ENCODE assay signal across 25 cellular contexts in genomic region chr6:38269773-38270172, GRCh38.
DNase-seq lines count a peak whose midpoint lies in the region; ATAC-seq and TF ChIP-seq lines count a peak whose summit lies in the region.
"Had no signal": no experiment of that assay in that cellular context is flagged by ENCODE, and none has a peak within 500 bp of the region (broad histone marks: within the 10 kb centered on the region; RNA-seq: fewer than 3 reads in every experiment).

No MANE protein-coding gene starts in this region.

- H3K27ac Mint-ChIP-seq in T-helper 17 cell (no peak overlapping the region), Caco-2 (ENCODE audit: unreplicated experiment) (no peak overlapping the region)
- H3K27ac Mint-ChIP-seq in activated T-helper 1 cell treated with anti-CD3 and anti-CD28 coated beads, Interleukin-12 subunit alpha, Interleukin-12 subunit beta, Interleukin-2, Interleukin-4 antibody, amounts not matched to agents 30 ng/mL and 10 ng/mL and 1 ng/mL, durations not matched to agents 14 hours and 24 hours and 36 hours, result no peak overlapping the region
- H3K27ac Mint-ChIP-seq: activated CD4-positive, alpha-beta memory T cell treated with anti-CD3 and anti-CD28 coated beads, Interleukin-2, amount 10 ng/mL, durations not matched to agents 7 days and 5 days; memory B cell; stimulated activated effector memory CD8-positive, alpha-beta T cell treated with anti-CD3 and anti-CD28 coated beads, Interleukin-12 subunit alpha, Interleukin-12 subunit beta, amount 100 ng/mL, for 72 hours had no signal

- H3K4me3 Mint-ChIP-seq in T-helper 17 cell, result no peak overlapping the region
- no peak overlapping the region for H3K4me3 Mint-ChIP-seq in Caco-2 (ENCODE audit: unreplicated experiment)
- no peak overlapping the region for H3K4me3 Mint-ChIP-seq in activated T-helper 1 cell treated with anti-CD3 and anti-CD28 coated beads, Interleukin-12 subunit alpha, Interleukin-12 subunit beta, Interleukin-2, Interleukin-4 antibody, amounts not matched to agents 30 ng/mL and 10 ng/mL and 1 ng/mL, durations not matched to agents 14 hours and 24 hours and 36 hours
- H3K4me3 Mint-ChIP-seq: activated CD4-positive, alpha-beta memory T cell treated with anti-CD3 and anti-CD28 coated beads, Interleukin-2, amount 10 ng/mL, durations not matched to agents 7 days and 5 days; memory B cell; naive thymus-derived CD4-positive, alpha-beta T cell; stimulated activated effector memory CD8-positive, alpha-beta T cell treated with anti-CD3 and anti-CD28 coated beads, Interleukin-12 subunit alpha, Interleukin-12 subunit beta, amount 100 ng/mL, for 72 hours had no signal

- no TSS peak for BruUV-seq in Caco-2 (replicated peaks; lab: Mats Ljungman, UMichigan)

- no peaks in the 10 kb centered on the region for H3K36me3 ChIP-seq in Caco-2 (ENCODE audit: control insufficient read depth, insufficient read depth, low read length)
- H3K36me3 ChIP-seq: pancreas, sigmoid colon, transverse colon had no signal

- H3K27me3 Mint-ChIP-seq in T-helper 17 cell, result no peaks in the 10 kb centered on the region
- H3K27me3 Mint-ChIP-seq in Caco-2 (ENCODE audit: insufficient read depth, unreplicated experiment), result no peaks in the 10 kb centered on the region
- H3K27me3 Mint-ChIP-seq in activated T-helper 1 cell treated with anti-CD3 and anti-CD28 coated beads, Interleukin-12 subunit alpha, Interleukin-12 subunit beta, Interleukin-2, Interleukin-4 antibody, amounts not matched to agents 30 ng/mL and 10 ng/mL and 1 ng/mL, durations not matched to agents 14 hours and 24 hours and 36 hours (ENCODE audit: insufficient read depth), result no peaks in the 10 kb centered on the region
- H3K27me3 Mint-ChIP-seq: activated CD4-positive, alpha-beta memory T cell treated with anti-CD3 and anti-CD28 coated beads, Interleukin-2, amount 10 ng/mL, durations not matched to agents 7 days and 5 days; memory B cell; naive thymus-derived CD4-positive, alpha-beta T cell had no signal

- H3K9me3 Mint-ChIP-seq in Caco-2 (ENCODE audit: unreplicated experiment), result no peaks in the 10 kb centered on the region
- no peaks in the 10 kb centered on the region for H3K9me3 Mint-ChIP-seq in activated T-helper 1 cell treated with anti-CD3 and anti-CD28 coated beads, Interleukin-12 subunit alpha, Interleukin-12 subunit beta, Interleukin-2, Interleukin-4 antibody, amounts not matched to agents 30 ng/mL and 10 ng/mL and 1 ng/mL, durations not matched to agents 14 hours and 24 hours and 36 hours
- H3K9me3 Mint-ChIP-seq: activated CD4-positive, alpha-beta memory T cell treated with anti-CD3 and anti-CD28 coated beads, Interleukin-2, amount 10 ng/mL, durations not matched to agents 7 days and 5 days; memory B cell; naive thymus-derived CD4-positive, alpha-beta T cell; stimulated activated effector memory CD8-positive, alpha-beta T cell treated with anti-CD3 and anti-CD28 coated beads, Interleukin-12 subunit alpha, Interleukin-12 subunit beta, amount 100 ng/mL, for 72 hours had no signal

- TF ChIP-seq CTCF in Caco-2 (IDR thresholded peaks at IDR 0.05; ENCODE audit: insufficient read depth in 1 of 2, low read depth in 1 of 2, low read length in 1 of 2, severe bottlenecking in 1 of 2, unreplicated experiment in 1 of 2), result no peak

- H3K4me1 Mint-ChIP-seq in T-helper 17 cell, result peaks cover 18% of the 10 kb centered on the region
- peaks cover 5% of the 10 kb centered on the region for H3K4me1 Mint-ChIP-seq in Caco-2 (ENCODE audit: low read depth, unreplicated experiment)
- no peaks in the 10 kb centered on the region for H3K4me1 Mint-ChIP-seq in activated T-helper 1 cell treated with anti-CD3 and anti-CD28 coated beads, Interleukin-12 subunit alpha, Interleukin-12 subunit beta, Interleukin-2, Interleukin-4 antibody, amounts not matched to agents 30 ng/mL and 10 ng/mL and 1 ng/mL, durations not matched to agents 14 hours and 24 hours and 36 hours (ENCODE audit: low read depth)

- POLR2A ChIA-PET in Caco-2 (lab: Charles Lee), result no interaction called here

- intact Hi-C loops in Right ventricle myocardium inferior (cut with DNase I), result no loop called here
- intact Hi-C loops in left cardiac atrium (cut with DNase I), result no loop called here
- intact Hi-C loops in Caco-2 (cut with micrococcal nuclease; ENCODE audit: unreplicated experiment), result no loop called here
- intact Hi-C loops in activated T-helper 1 cell treated with anti-CD3 and anti-CD28 coated beads, Interleukin-12 subunit alpha, Interleukin-12 subunit beta, Interleukin-2, Interleukin-4 antibody, amounts not matched to agents 30 ng/mL and 10 ng/mL and 1 ng/mL, durations not matched to agents 14 hours and 24 hours and 36 hours (cut with micrococcal nuclease), result no loop called here

- no peak overlapping the region for H3K4me3 ChIP-seq in Caco-2 (ENCODE audit: low read depth, low read length)
- H3K4me3 ChIP-seq: pancreas, sigmoid colon, transverse colon had no signal

- CTCF ChIA-PET in Caco-2 (lab: Charles Lee), result no interaction called here

- H3K36me3 Mint-ChIP-seq in T-helper 17 cell (ENCODE audit: low read depth), result peaks cover 6% of the 10 kb centered on the region
- H3K36me3 Mint-ChIP-seq in Caco-2 (ENCODE audit: insufficient read depth, unreplicated experiment), result no peaks in the 10 kb centered on the region
- no peaks in the 10 kb centered on the region for H3K36me3 Mint-ChIP-seq in activated T-helper 1 cell treated with anti-CD3 and anti-CD28 coated beads, Interleukin-12 subunit alpha, Interleukin-12 subunit beta, Interleukin-2, Interleukin-4 antibody, amounts not matched to agents 30 ng/mL and 10 ng/mL and 1 ng/mL, durations not matched to agents 14 hours and 24 hours and 36 hours (ENCODE audit: low read depth)
- H3K36me3 Mint-ChIP-seq: stimulated activated effector memory CD8-positive, alpha-beta T cell treated with anti-CD3 and anti-CD28 coated beads, Interleukin-12 subunit alpha, Interleukin-12 subunit beta, amount 100 ng/mL, for 72 hours had no signal

- H3K4me1 ChIP-seq in Caco-2, result peaks cover 4% of the 10 kb centered on the region
- H3K4me1 ChIP-seq: pancreas, transverse colon had no signal

- H3K27ac ChIP-seq in substantia nigra (ENCODE audit: low read depth, low read length, poor library complexity, severe bottlenecking), result peak overlapping the region; percentile 44
- H3K27ac ChIP-seq: pancreas, sigmoid colon, transverse colon had no signal

- peak; percentile 34 for ATAC-seq in Right ventricle myocardium inferior
- ATAC-seq in left cardiac atrium, result no peak
- ATAC-seq in T-helper 17 cell, result no peak
- ATAC-seq: activated CD4-positive, CD25-positive, alpha-beta regulatory T cell treated with anti-CD3 and anti-CD28 coated beads, Interleukin-2, amount 50 U/mL, for 24 hours; naive thymus-derived CD4-positive, alpha-beta T cell; pancreas; stimulated activated effector memory CD8-positive, alpha-beta T cell treated with anti-CD3 and anti-CD28 coated beads, Interleukin-12 subunit alpha, Interleukin-12 subunit beta, amount 100 ng/mL, for 72 hours had no signal

- DNase-seq in Right ventricle myocardium inferior (ENCODE audit: missing footprints) (no peak), left cardiac atrium (no peak), astrocyte of the hippocampus (ENCODE audit: low read depth, low spot score) (peak; percentile 78), left kidney (ENCODE audit: low read depth, low spot score) (peak; percentile 27), substantia nigra (lab: John Stamatoyannopoulos, UW) (no peak), T-helper 17 cell (no peak), Caco-2 (no peak)
- DNase-seq in activated T-helper 1 cell treated with anti-CD3 and anti-CD28 coated beads, Interleukin-12 subunit alpha, Interleukin-12 subunit beta, Interleukin-2, Interleukin-4 antibody, amounts not matched to agents 30 ng/mL and 10 ng/mL and 1 ng/mL, durations not matched to agents 14 hours and 24 hours and 36 hours (ENCODE audit: low spot score), result no peak
- DNase-seq: 8988T; activated CD4-positive, alpha-beta memory T cell treated with anti-CD3 and anti-CD28 coated beads, Interleukin-2, amount 10 ng/mL, durations not matched to agents 7 days and 5 days; activated gamma-delta T cell; amniotic stem cell; DMS79; effector CD4-positive, alpha-beta T cell; Karpas-422; naive thymus-derived CD4-positive, alpha-beta T cell; NCI-H187 treated with DMSO at 0.1 percent for 48 hours; NCI-H2227 treated with DMSO at 0.1 percent for 48 hours; NCI-H774; pancreas; sigmoid colon; transverse colon had no signal

- no peaks in the 10 kb centered on the region for H3K9me3 ChIP-seq in T-helper 17 cell (ENCODE audit: control insufficient read depth, low read length, poor library complexity, severe bottlenecking)
- H3K9me3 ChIP-seq in Caco-2, result no peaks in the 10 kb centered on the region
- H3K9me3 ChIP-seq: pancreas, sigmoid colon, transverse colon had no signal

- no peaks in the 10 kb centered on the region for H3K27me3 ChIP-seq in Caco-2 (replicated peaks; ENCODE audit: control insufficient read depth, insufficient read depth, low read length)
- H3K27me3 ChIP-seq: pancreas, sigmoid colon, transverse colon had no signal

Comparison
In these comparisons a context has a peak if more than half of its experiments do, and no peak if none do; other contexts are left out.
1. DNase-seq: peak in astrocyte of the hippocampus (single experiment) and left kidney (single experiment); none in Right ventricle myocardium inferior (single experiment), left cardiac atrium (single experiment), substantia nigra (0 of 49), T-helper 17 cell (0 of 3), Caco-2 (0 of 2) and activated T-helper 1 cell treated with anti-CD3 and anti-CD28 coated beads, Interleukin-12 subunit alpha, Interleukin-12 subunit beta, Interleukin-2, Interleukin-4 antibody, amounts not matched to agents 30 ng/mL and 10 ng/mL and 1 ng/mL, durations not matched to agents 14 hours and 24 hours and 36 hours (single experiment).